8 cellular contexts compared by ENCODE assay signal in genomic region chr6:36886948-36887347, GRCh38. TPM values are rescaled to one million over a fixed set of nuclear protein-coding genes. Genes with fewer than 3 reads are reported as not detected.
A peak's percentile ranks its signal among the peaks of the same experiment; 100 is the strongest.
DNase-seq lines count a peak whose midpoint lies in the region; ATAC-seq and TF ChIP-seq lines count a peak whose summit lies in the region.
"Had no signal": no experiment of that assay in that cellular context is flagged by ENCODE, and none has a peak within 500 bp of the region (broad histone marks: within the 10 kb centered on the region; RNA-seq: fewer than 3 reads in every experiment).

No MANE protein-coding gene starts in this region.

- ATAC-seq in HCT116 (no peak), GM18870 (IDR thresholded peaks at IDR 0.05; ENCODE audit: unreplicated experiment) (no peak), GM19455 (IDR thresholded peaks at IDR 0.05; ENCODE audit: unreplicated experiment) (no peak), HG03457 (IDR thresholded peaks at IDR 0.05; ENCODE audit: unreplicated experiment) (no peak)

- BruUV-seq in HCT116 (replicated peaks; lab: Mats Ljungman, UMichigan) = no TSS peak

- H3K36me3 ChIP-seq in HCT116 (ENCODE audit: control insufficient read depth in 1 of 2, insufficient read depth in 2 of 2, low read length in 2 of 2) (no peaks in the 10 kb centered on the region), SK-N-MC (ENCODE audit: insufficient read depth, low read length) (no peaks in the 10 kb centered on the region), skeletal muscle tissue (ENCODE audit: control insufficient read depth in 3 of 3, insufficient read depth in 3 of 3, low read length in 3 of 3) (no peaks in the 10 kb centered on the region)

- H3K4me1 ChIP-seq in HCT116 (ENCODE audit: control insufficient read depth in 1 of 2, insufficient read depth in 2 of 2, low read length in 2 of 2) (peaks cover 8 to 18% of the 10 kb centered on the region in 2 experiments; a peak in 3 of 4 replicates), skeletal muscle tissue (ENCODE audit: control insufficient read depth in 3 of 3, insufficient read depth in 3 of 3, low read length in 3 of 3) (peaks cover 11 to 20% (median 15%) of the 10 kb centered on the region in 3 donors)

- DNase-seq in HCT116 (ENCODE audit: low read depth, low spot score) = no peak
- DNase-seq in SK-N-MC (ENCODE audit: low read depth, low spot score) = no peak
- no peak for DNase-seq in fibroblast of mammary gland (ENCODE audit: low read depth)
- DNase-seq: stimulated activated CD4-positive, alpha-beta T cell treated with anti-CD3 and anti-CD28 coated beads, Interleukin-15, amount 100 ng/mL, for 24 hours had no signal

- peaks cover 35% of the 10 kb centered on the region for H3K79me2 ChIP-seq in HCT116 (ENCODE audit: insufficient read depth, low read length)

- intact Hi-C loops in HCT116 (cut with micrococcal nuclease) = loop anchor here (5.0 kb wide), 1 partner anchor 325 kb away; no protein-coding TSS in a partner anchor

- H3K27me3 ChIP-seq in HCT116 (ENCODE audit: insufficient read depth, low read length) (no peaks in the 10 kb centered on the region), skeletal muscle tissue (ENCODE audit: control insufficient read depth in 3 of 3, insufficient read depth in 3 of 3, low read length in 3 of 3) (no peaks in the 10 kb centered on the region)

- no peak overlapping the region for H2AFZ ChIP-seq in HCT116 (ENCODE audit: low read depth, low read length, poor library complexity, severe bottlenecking)

- H4K20me1 ChIP-seq in HCT116 (ENCODE audit: insufficient read depth) = no peaks in the 10 kb centered on the region

- TF ChIP-seq RAD21 in HCT116 (IDR thresholded peaks at IDR 0.05; ENCODE audit: low read depth) = no peak

- CTCF ChIA-PET in HCT116 (lab: Charles Lee) = no interaction called here

- no peak for TF ChIP-seq CTCF in HCT116 (IDR thresholded peaks at IDR 0.05 in 2 of 3, conservative IDR thresholded peaks at IDR 0.05 in 1 of 3; ENCODE audit: borderline replicate concordance in 1 of 3, insufficient read depth in 1 of 3, low read depth in 2 of 3, low read length in 2 of 3)
- TF ChIP-seq CTCF in fibroblast of mammary gland (conservative IDR thresholded peaks at IDR 0.05; ENCODE audit: control insufficient read depth, insufficient read depth, low read depth, low read length) = no peak

- peak overlapping the region; percentile 75 for H3K4me2 ChIP-seq in HCT116 (ENCODE audit: low read length)

- TF ChIP-seq POLR2A in HCT116 (IDR thresholded peaks at IDR 0.05; ENCODE audit: borderline replicate concordance, extremely low read depth, insufficient read depth, insufficient read length) = no peak

- H3K27ac ChIP-seq in HCT116 (ENCODE audit: low read depth, low read length) = no peak overlapping the region
- peak overlapping the region; percentile 79; the same call in 1 of the 2 replicates for H3K27ac ChIP-seq in SK-N-MC
- no peak overlapping the region for H3K27ac ChIP-seq in skeletal muscle tissue (ENCODE audit: low read depth, low read length)

- RAD21 ChIA-PET in HCT116 (lab: Charles Lee; ENCODE audit: low non-redundant PET in 1 of 2, low total read pairs in 2 of 2, uncharacterized antibody in 2 of 2, unreplicated experiment in 2 of 2) = interaction anchor here in 1 of 2 experiments (0.5 kb wide), 1 partner anchor 53 kb away, joined by 3 read pairs; no protein-coding TSS in a partner anchor

- H3K9me3 ChIP-seq in HCT116 (ENCODE audit: control insufficient read depth in 1 of 2, insufficient read depth in 1 of 2, low read depth in 1 of 2, low read length in 2 of 2) (no peaks in the 10 kb centered on the region), SK-N-MC (ENCODE audit: low read depth, low read length) (no peaks in the 10 kb centered on the region), skeletal muscle tissue (ENCODE audit: control insufficient read depth in 3 of 3, low read length in 3 of 3) (no peaks in the 10 kb centered on the region)

- H3K4me3 ChIP-seq in HCT116 (replicated peaks in 1 of 2; ENCODE audit: low read depth in 1 of 2, low read length in 2 of 2) (peak overlapping the region; percentile 81 to 88), SK-N-MC (peak overlapping the region; percentile 100), fibroblast of mammary gland (ENCODE audit: control insufficient read depth, low read depth, low read length) (peak overlapping the region; percentile 96), skeletal muscle tissue (ENCODE audit: low read length in 3 of 3) (peak overlapping the region; percentile 81 to 93 (median 86))

- POLR2A ChIA-PET in HCT116 (lab: Charles Lee) = no interaction called here

- peak overlapping the region; percentile 70 for H3K9ac ChIP-seq in HCT116 (ENCODE audit: low read length)
- H3K9ac ChIP-seq in SK-N-MC (ENCODE audit: insufficient read length) = peak overlapping the region; percentile 92
- H3K9ac ChIP-seq in skeletal muscle tissue (ENCODE audit: low read depth in 1 of 3, low read length in 3 of 3) = peak overlapping the region in 1 of 3 donors; percentile 77

- no peaks in the 10 kb centered on the region for H3K9me2 ChIP-seq in HCT116 (ENCODE audit: insufficient read depth)

TF ChIP-seq in HCT116, 20 proteins besides CTCF, POLR2A, EP300 and RAD21:
- TF ChIP-seq TCF7L2 (IDR thresholded peaks at IDR 0.05; ENCODE audit: borderline replicate concordance, extremely low read depth, insufficient read depth, insufficient read length) = no peak
- TF ChIP-seq SRF (IDR thresholded peaks at IDR 0.05; ENCODE audit: low read depth) = no peak
- no peak for TF ChIP-seq CEBPB (IDR thresholded peaks at IDR 0.05; ENCODE audit: low read depth)
- TF ChIP-seq SIN3A (IDR thresholded peaks at IDR 0.05; ENCODE audit: low read depth) = no peak
- TF ChIP-seq JUND (IDR thresholded peaks at IDR 0.05) = no peak
- no peak for TF ChIP-seq POLR2AphosphoS5 (IDR thresholded peaks at IDR 0.05; ENCODE audit: low read depth, low read length)
- TF ChIP-seq EZH2 (IDR thresholded peaks at IDR 0.05) = no peak
- TF ChIP-seq SP1 (IDR thresholded peaks at IDR 0.05; ENCODE audit: low read depth) = no peak
- TF ChIP-seq ZNF274 (IDR thresholded peaks at IDR 0.05; ENCODE audit: low read depth, low read length) = no peak
- no peak for TF ChIP-seq EGR1 (IDR thresholded peaks at IDR 0.05; ENCODE audit: low read depth)
- no peak for TF ChIP-seq EZH2phosphoT487 (IDR thresholded peaks at IDR 0.05; ENCODE audit: borderline replicate concordance)
- no peak for TF ChIP-seq MAX (IDR thresholded peaks at IDR 0.05)
- no peak for TF ChIP-seq ZBTB33 (IDR thresholded peaks at IDR 0.05; ENCODE audit: extremely low read depth, insufficient replicate concordance, low read length)
- TF ChIP-seq ATF3 (IDR thresholded peaks at IDR 0.05) = no peak
- TF ChIP-seq ZFX (IDR thresholded peaks at IDR 0.05) = no peak
- no peak for TF ChIP-seq YY1 (IDR thresholded peaks at IDR 0.05; ENCODE audit: extremely low read depth, insufficient replicate concordance, low read depth, low read length)

RNA-seq across cellular contexts. Expression of gene C6orf89, which starts 1.2 kb away (rescaled TPM):
- 32.9 TPM for total RNA-seq in HCT116 (2021; ENCODE audit: unreplicated experiment)
- polyA plus RNA-seq in HCT116 (2012) = 14.4 and 17.0 TPM in 2 replicates
- 22.4 TPM for total RNA-seq in skeletal muscle tissue

RNA-seq across cellular contexts. Expression of gene PPIL1, which starts 12.3 kb away (rescaled TPM):
- 42.0 TPM for total RNA-seq in HCT116 (2021; ENCODE audit: unreplicated experiment)
- 22.8 and 32.1 TPM in 2 replicates for polyA plus RNA-seq in HCT116 (2012)
- total RNA-seq in skeletal muscle tissue = 24.0 TPM

RNA-seq across cellular contexts. Expression of gene CPNE5, which starts 47.7 kb away (rescaled TPM):
- total RNA-seq in HCT116 (2021; ENCODE audit: unreplicated experiment) = not detected
- polyA plus RNA-seq in HCT116 (2012) = 0.33 and 0.45 TPM in 2 replicates
- total RNA-seq in skeletal muscle tissue = 6.3 TPM
